In genomic region chr9:21974542-21975409, GRCh38 we compare ENCODE assay signal across 1 cellular context.
TF ChIP-seq lines count a peak whose summit lies in the region.

No MANE protein-coding gene starts in this region.

TF ChIP-seq in HepG2, 621 proteins besides CTCF, POLR2A, EP300 and RAD21 (continued from another document and continues in another):
- TF ChIP-seq MLXIP (CRISPR knock-in tag; IDR thresholded peaks at IDR 0.05; ENCODE audit: borderline replicate concordance) (no peak), ZKSCAN5 (CRISPR knock-in tag; IDR thresholded peaks at IDR 0.05) (no peak), TFDP1 (CRISPR knock-in tag; IDR thresholded peaks at IDR 0.05; ENCODE audit: borderline replicate concordance) (peak; percentile 51; the same call in 1 of the 2 replicates), ZNF598 (CRISPR knock-in tag; IDR thresholded peaks at IDR 0.05; ENCODE audit: borderline replicate concordance) (0 out of 2 replicates have a peak, but pooled peaks have one; percentile 35), HMGXB3 (CRISPR knock-in tag; IDR thresholded peaks at IDR 0.05; ENCODE audit: borderline replicate concordance) (no peak), NFKB2 (CRISPR knock-in tag; IDR thresholded peaks at IDR 0.05; ENCODE audit: borderline replicate concordance) (peak; percentile 59; the same call in 1 of the 2 replicates), RORA (CRISPR knock-in tag; IDR thresholded peaks at IDR 0.05) (no peak), DRAP1 (CRISPR knock-in tag; IDR thresholded peaks at IDR 0.05) (no peak), ZBTB14 (CRISPR knock-in tag; IDR thresholded peaks at IDR 0.05) (no peak), ZNF607 (CRISPR knock-in tag; IDR thresholded peaks at IDR 0.05; ENCODE audit: borderline replicate concordance) (no peak), ZBTB33 (CRISPR knock-in tag; IDR thresholded peaks at IDR 0.05) (no peak), DZIP1 (CRISPR knock-in tag; IDR thresholded peaks at IDR 0.05) (no peak), SAP130 (CRISPR knock-in tag; IDR thresholded peaks at IDR 0.05; ENCODE audit: low read depth) (peak; percentile 53), ZBTB26 (CRISPR knock-in tag; IDR thresholded peaks at IDR 0.05; ENCODE audit: borderline replicate concordance) (0 out of 2 replicates have a peak, but pooled peaks have one; percentile 29), SRSF9 (IDR thresholded peaks at IDR 0.05; ENCODE audit: borderline replicate concordance, insufficient read depth, low read depth, low read length, poor library complexity, severe bottlenecking) (no peak), PREB (CRISPR knock-in tag; IDR thresholded peaks at IDR 0.05) (no peak), CSRNP2 (CRISPR knock-in tag; conservative IDR thresholded peaks at IDR 0.05; ENCODE audit: low read depth) (no peak), ZBTB7A (CRISPR knock-in tag; IDR thresholded peaks at IDR 0.05) (0 out of 2 replicates have a peak, but pooled peaks have one; percentile 40), KDM5B (CRISPR knock-in tag; IDR thresholded peaks at IDR 0.05; ENCODE audit: borderline replicate concordance) (peak; percentile 23; the same call in 1 of the 2 replicates), ZNF343 (CRISPR knock-in tag; IDR thresholded peaks at IDR 0.05) (no peak), ZNF142 (CRISPR knock-in tag; IDR thresholded peaks at IDR 0.05) (no peak), STAT5B (CRISPR knock-in tag; IDR thresholded peaks at IDR 0.05) (no peak)
